In genomic region chr11:11243790-11244469, GRCh38 we compare ENCODE assay signal across 8 cellular contexts.
DNase-seq lines count a peak whose midpoint lies in the region; ATAC-seq and TF ChIP-seq lines count a peak whose summit lies in the region.

No MANE protein-coding gene starts in this region.

- no peak for TF ChIP-seq CTCF in Calu3 (IDR thresholded peaks at IDR 0.05; ENCODE audit: unreplicated experiment)
- TF ChIP-seq CTCF in choroid plexus epithelial cell (conservative IDR thresholded peaks at IDR 0.05; ENCODE audit: low read depth, low read length), result no peak
- no peak for TF ChIP-seq CTCF in mesothelial cell of epicardium (IDR thresholded peaks at IDR 0.05; ENCODE audit: unreplicated experiment)
- no peak for TF ChIP-seq CTCF in vagina (IDR thresholded peaks at IDR 0.05)

- DNase-seq in Calu3 (peak; percentile 42), NCI-H748 treated with DMSO at 0.1 percent for 48 hours (lab: John Stamatoyannopoulos, UW) (peak; percentile 86), choroid plexus epithelial cell (ENCODE audit: low read depth) (peak; percentile 12), mesothelial cell of epicardium (ENCODE audit: low spot score in 2 of 2, unreplicated experiment in 2 of 2) (peak in 1 of 2 experiments; percentile 43), vagina (ENCODE audit: extremely low spot score in 2 of 2) (no peak), HPDE6-E6E7 (ENCODE audit: extremely low spot score) (no peak)
- no peak for DNase-seq in NK-92 treated with Interleukin-12 subunit alpha and Interleukin-12 subunit beta, amount 100 ng/mL, for 24 hours (lab: John Stamatoyannopoulos, UW)

- peaks cover 34% of the 10 kb centered on the region for H3K27me3 Mint-ChIP-seq in Calu3 (ENCODE audit: unreplicated experiment)
- H3K27me3 Mint-ChIP-seq in mesothelial cell of epicardium (ENCODE audit: low read depth), result no peaks in the 10 kb centered on the region

- intact Hi-C loops in Calu3 (cut with micrococcal nuclease; ENCODE audit: unreplicated experiment), result no loop called here
- intact Hi-C loops in vagina (cut with DNase I), result no loop called here

- H3K4me1 ChIP-seq in vagina, result peaks cover 26% of the 10 kb centered on the region

- peak; percentile 52 for ATAC-seq in GM21423 (IDR thresholded peaks at IDR 0.05; ENCODE audit: unreplicated experiment)

- H3K9me3 ChIP-seq in vagina, result no peaks in the 10 kb centered on the region

- peaks cover 13% of the 10 kb centered on the region for H3K36me3 Mint-ChIP-seq in Calu3 (ENCODE audit: insufficient read depth, unreplicated experiment)
- H3K36me3 Mint-ChIP-seq in mesothelial cell of epicardium, result no peaks in the 10 kb centered on the region

- peak overlapping the region; percentile 64 for H3K27ac ChIP-seq in vagina

- H3K27ac Mint-ChIP-seq in Calu3 (ENCODE audit: unreplicated experiment) (no peak overlapping the region), mesothelial cell of epicardium (peak overlapping the region; percentile 69)

- no peaks in the 10 kb centered on the region for H3K36me3 ChIP-seq in vagina

- BruUV-seq in Calu3 (replicated peaks; lab: Mats Ljungman, UMichigan), result no TSS peak

- no peak for TF ChIP-seq POLR2A in vagina (IDR thresholded peaks at IDR 0.05)

- H3K4me3 Mint-ChIP-seq in Calu3 (ENCODE audit: low read depth, unreplicated experiment) (no peak overlapping the region), mesothelial cell of epicardium (no peak overlapping the region)

- H3K27me3 ChIP-seq in vagina, result no peaks in the 10 kb centered on the region

- peaks cover 8% of the 10 kb centered on the region for H3K9me3 Mint-ChIP-seq in Calu3 (ENCODE audit: low read depth, unreplicated experiment)
- H3K9me3 Mint-ChIP-seq in mesothelial cell of epicardium, result peaks cover 8% of the 10 kb centered on the region

- H3K4me1 Mint-ChIP-seq in Calu3 (ENCODE audit: low read depth, unreplicated experiment), result no peaks in the 10 kb centered on the region
- H3K4me1 Mint-ChIP-seq in mesothelial cell of epicardium, result peaks cover 14% of the 10 kb centered on the region

- CTCF ChIA-PET in Calu3 (lab: Charles Lee), result no interaction called here

- no peak overlapping the region for H3K4me3 ChIP-seq in choroid plexus epithelial cell (ENCODE audit: low read depth, low read length)
- H3K4me3 ChIP-seq in vagina, result no peak overlapping the region

Comparison
In these comparisons a context has a peak if more than half of its experiments do, and no peak if none do; other contexts are left out.
1. DNase-seq: peak in Calu3 (single experiment), NCI-H748 treated with DMSO at 0.1 percent for 48 hours (single experiment) and choroid plexus epithelial cell (single experiment); none in vagina (0 of 2), HPDE6-E6E7 (single experiment) and NK-92 treated with Interleukin-12 subunit alpha and Interleukin-12 subunit beta, amount 100 ng/mL, for 24 hours (single experiment).